Comparison of ENCODE assay signal across 27 cellular contexts in genomic region chr15:93046120-93046519, GRCh38. TPM values are rescaled to one million over a fixed set of nuclear protein-coding genes. Genes with fewer than 3 reads are reported as not detected.
"Had no signal": no experiment of that assay in that cellular context is flagged by ENCODE, and none has a peak within 500 bp of the region (broad histone marks: within the 10 kb centered on the region; RNA-seq: fewer than 3 reads in every experiment).

No MANE protein-coding gene starts in this region.

- H3K4me1 ChIP-seq: pancreas, psoas muscle had no signal

- H3K27me3 Mint-ChIP-seq: activated CD4-positive, alpha-beta memory T cell treated with anti-CD3 and anti-CD28 coated beads for 36 hours; activated T-cell treated with anti-CD3 and anti-CD28 coated beads, Interleukin-2, amount 50 U/mL, for 24 hours had no signal

- H3K36me3 ChIP-seq: neutrophil, upper lobe of right lung had no signal

- H3K27ac ChIP-seq: epithelial cell of prostate, neutrophil, pancreas, psoas muscle, tibial artery, upper lobe of right lung, VCaP had no signal

- H3K27ac Mint-ChIP-seq: activated CD4-positive, alpha-beta memory T cell treated with anti-CD3 and anti-CD28 coated beads for 36 hours; activated T-cell treated with anti-CD3 and anti-CD28 coated beads, Interleukin-2, amount 50 U/mL, for 24 hours; stimulated activated naive B cell treated with anti-CD40 and anti-IgM and Interleukin-4, amounts not matched to agents 10 μg/mL and 1 μg/mL and 100 μg/mL, for 72 hours had no signal

- DNase-seq: activated CD4-positive, alpha-beta memory T cell treated with anti-CD3 and anti-CD28 coated beads for 36 hours; activated CD4-positive, alpha-beta T cell treated with anti-CD3 and anti-CD28 coated beads for 4 hours; activated CD8-positive, alpha-beta memory T cell treated with anti-CD3 and anti-CD28 coated beads, Interleukin-2, amount 50 U/mL, for 4 hours; activated gamma-delta T cell; activated naive CD4-positive, alpha-beta T cell treated with anti-CD3 and anti-CD28 coated beads, Interleukin-2, amount 50 U/mL, for 16 hours; activated T-cell treated with anti-CD3 and anti-CD28 coated beads, Interleukin-2, amount 50 U/mL, for 24 hours; dermis blood vessel endothelial cell; effector CD4-positive, alpha-beta T cell; left colon; mammary epithelial cell; naive B cell; sigmoid colon; small intestine; stimulated activated CD4-positive, alpha-beta T cell treated with anti-CD3 and anti-CD28 coated beads, Interleukin-4, amount 100 ng/mL, for 24 hours; stimulated activated CD8-positive, alpha-beta memory T cell treated with anti-CD3 and anti-CD28 coated beads, Interleukin-4, amount 100 ng/mL, for 48 hours; stimulated activated naive B cell treated with anti-CD40 and anti-IgM and Interleukin-4, amounts not matched to agents 10 μg/mL and 1 μg/mL and 100 μg/mL, for 72 hours; stomach; T-helper 9 cell; tibial artery; upper lobe of right lung had no signal

- ATAC-seq: left colon; pancreas; psoas muscle; stimulated activated naive B cell treated with anti-CD40 and anti-IgM and Interleukin-4, amounts not matched to agents 10 μg/mL and 1 μg/mL and 100 μg/mL, for 72 hours; upper lobe of right lung had no signal

- H3K4me3 Mint-ChIP-seq: activated CD4-positive, alpha-beta memory T cell treated with anti-CD3 and anti-CD28 coated beads for 36 hours; activated T-cell treated with anti-CD3 and anti-CD28 coated beads, Interleukin-2, amount 50 U/mL, for 24 hours; naive B cell; stimulated activated naive B cell treated with anti-CD40 and anti-IgM and Interleukin-4, amounts not matched to agents 10 μg/mL and 1 μg/mL and 100 μg/mL, for 72 hours had no signal

- H3K9me3 ChIP-seq: neutrophil, pancreas, upper lobe of right lung had no signal

- H3K4me3 ChIP-seq: pancreas, psoas muscle, sigmoid colon, stomach, tibial artery, upper lobe of right lung had no signal

- H3K27me3 ChIP-seq: pancreas, sigmoid colon, tibial artery, upper lobe of right lung had no signal

- H3K36me3 Mint-ChIP-seq: activated CD4-positive, alpha-beta memory T cell treated with anti-CD3 and anti-CD28 coated beads for 36 hours had no signal

RNA-seq across cellular contexts. Expression of gene RGMA, which starts 42.9 kb away (rescaled TPM):
- total RNA-seq: activated CD8-positive, alpha-beta memory T cell treated with anti-CD3 and anti-CD28 coated beads for 36 hours; T-helper 1 cell treated with Interleukin-12 subunit alpha and Interleukin-12 subunit beta and Interleukin-4 antibody, amounts not matched to agents 30 ng/mL and 1 ng/mL, for 36 hours had no signal
